ENCODE assay signal across 13 cellular contexts in genomic region chr3:14137004-14137403, GRCh38. TPM values are rescaled to one million over a fixed set of nuclear protein-coding genes. Genes with fewer than 3 reads are reported as not detected.
DNase-seq lines count a peak whose midpoint lies in the region; ATAC-seq and TF ChIP-seq lines count a peak whose summit lies in the region.
"Had no signal": no experiment of that assay in that cellular context is flagged by ENCODE, and none has a peak within 500 bp of the region (broad histone marks: within the 10 kb centered on the region; RNA-seq: fewer than 3 reads in every experiment).

No MANE protein-coding gene starts in this region.

- no peak overlapping the region for H3K23ac ChIP-seq in mesenchymal stem cell (ENCODE audit: low read length in 2 of 2)

- H3K4me3 ChIP-seq in esophagus muscularis mucosa (no peak overlapping the region), mesenchymal stem cell (ENCODE audit: insufficient read depth in 1 of 2, low read depth in 1 of 2, low read length in 2 of 2) (no peak overlapping the region), aorta (ENCODE audit: low read length in 2 of 2) (no peak overlapping the region), hepatocyte (no peak overlapping the region)
- H3K4me3 ChIP-seq: HAP-1, skin epidermis had no signal

- H3K27me3 ChIP-seq in esophagus muscularis mucosa: no peaks in the 10 kb centered on the region
- no peaks in the 10 kb centered on the region for H3K27me3 ChIP-seq in mesenchymal stem cell (ENCODE audit: control insufficient read depth in 1 of 2, insufficient read depth in 1 of 2, low read length in 2 of 2)
- H3K27me3 ChIP-seq in aorta (ENCODE audit: control insufficient read depth in 1 of 2, insufficient read depth in 2 of 2, low read length in 1 of 2): no peaks in the 10 kb centered on the region
- H3K27me3 ChIP-seq in hepatocyte: no peaks in the 10 kb centered on the region

- H4K8ac ChIP-seq in mesenchymal stem cell (ENCODE audit: low read length): no peak overlapping the region

- peaks cover 15 to 34% (median 25%) of the 10 kb centered on the region in 4 donors for H3K4me1 ChIP-seq in esophagus muscularis mucosa
- H3K4me1 ChIP-seq in mesenchymal stem cell (ENCODE audit: control insufficient read depth, insufficient read depth, low read depth, low read length): peaks cover 8% of the 10 kb centered on the region
- peaks cover 0 to 3% of the 10 kb centered on the region in 2 donors for H3K4me1 ChIP-seq in aorta (ENCODE audit: control insufficient read depth in 1 of 2, insufficient read depth in 2 of 2, low read length in 2 of 2)
- H3K4me1 ChIP-seq in hepatocyte (ENCODE audit: insufficient read depth): no peaks in the 10 kb centered on the region
- H3K4me1 ChIP-seq: HAP-1 had no signal

- TF ChIP-seq CTCF in esophagus muscularis mucosa (IDR thresholded peaks at IDR 0.05) (no peak), hepatocyte (IDR thresholded peaks at IDR 0.05; ENCODE audit: poor library complexity) (no peak)

- peaks cover 40% of the 10 kb centered on the region for H3K79me1 ChIP-seq in mesenchymal stem cell (replicated peaks; ENCODE audit: low read length, poor library complexity, severe bottlenecking)

- ATAC-seq in Right ventricle myocardium superior (ENCODE audit: poor library complexity): peak; percentile 3
- no peak for ATAC-seq in Right ventricle myocardium inferior
- peak; percentile 75 for ATAC-seq in aorta (ENCODE audit: low FRiP score)
- no peak for ATAC-seq in GM18867 (IDR thresholded peaks at IDR 0.05; ENCODE audit: unreplicated experiment)

- H2BK12ac ChIP-seq in mesenchymal stem cell (ENCODE audit: low read length in 2 of 2): no peak overlapping the region

- DNase-seq in Right ventricle myocardium superior: no peak
- DNase-seq in Right ventricle myocardium inferior (ENCODE audit: missing footprints): no peak
- no peak for DNase-seq in esophagus muscularis mucosa (ENCODE audit: extremely low spot score)
- no peak for DNase-seq in mesenchymal stem cell
- DNase-seq in aorta: peak; percentile 84 to 86
- no peak for DNase-seq in hepatocyte (ENCODE audit: low spot score)
- no peak for DNase-seq in NCI-H1092 (lab: John Stamatoyannopoulos, UW)
- DNase-seq: activated B cell treated with CpG ODN at 0.5 μM for 24 hours, MV-4-11, nephron progenitor cell had no signal

- no peaks in the 10 kb centered on the region for H3K79me2 ChIP-seq in hepatocyte

- no peak for TF ChIP-seq POLR2A in esophagus muscularis mucosa (IDR thresholded peaks at IDR 0.05; ENCODE audit: low read depth)

- intact Hi-C loops in Right ventricle myocardium superior (cut with DNase I): no loop called here
- intact Hi-C loops in Right ventricle myocardium inferior (cut with DNase I): no loop called here
- intact Hi-C loops in esophagus muscularis mucosa (cut with DNase I): no loop called here
- intact Hi-C loops in aorta (cut with DNase I): no loop called here

- no peaks in the 10 kb centered on the region for H3K9me2 ChIP-seq in hepatocyte (replicated peaks; ENCODE audit: insufficient read depth)

- H2AK5ac ChIP-seq in mesenchymal stem cell (ENCODE audit: low read length, severe bottlenecking): no peak overlapping the region

- H2AFZ ChIP-seq in mesenchymal stem cell (ENCODE audit: low read depth, low read length) (no peak overlapping the region), hepatocyte (no peak overlapping the region)

- no peak for TF ChIP-seq EP300 in esophagus muscularis mucosa (IDR thresholded peaks at IDR 0.05)

- no peak overlapping the region for H3K14ac ChIP-seq in mesenchymal stem cell (ENCODE audit: low read length in 2 of 2)

- H3K18ac ChIP-seq in mesenchymal stem cell (ENCODE audit: low read depth in 1 of 2, low read length in 2 of 2): no peak overlapping the region

- H3K4me2 ChIP-seq in mesenchymal stem cell (ENCODE audit: low read length, poor library complexity, severe bottlenecking) (no peak overlapping the region), hepatocyte (no peak overlapping the region)

- no peak overlapping the region for H2BK5ac ChIP-seq in mesenchymal stem cell (ENCODE audit: low read depth, low read length, poor library complexity, severe bottlenecking)

- peaks cover 72 to 100% (median 96%) of the 10 kb centered on the region in 4 donors for H3K36me3 ChIP-seq in esophagus muscularis mucosa
- H3K36me3 ChIP-seq in mesenchymal stem cell (ENCODE audit: control insufficient read depth in 1 of 2, insufficient read depth in 2 of 2, low read depth in 1 of 2, low read length in 2 of 2): peaks cover 93 to 96% of the 10 kb centered on the region in 2 experiments
- H3K36me3 ChIP-seq in aorta (ENCODE audit: control insufficient read depth in 1 of 2, insufficient read depth in 2 of 2, low read length in 1 of 2): peaks cover 6 to 8% of the 10 kb centered on the region in 2 donors
- H3K36me3 ChIP-seq in hepatocyte (replicated peaks; ENCODE audit: insufficient read depth, low read depth): no peaks in the 10 kb centered on the region

- H2BK15ac ChIP-seq in mesenchymal stem cell (ENCODE audit: low read depth, poor library complexity, severe bottlenecking): no peak overlapping the region

- no peak overlapping the region for H3K4ac ChIP-seq in mesenchymal stem cell (ENCODE audit: low read depth in 1 of 2, low read length in 2 of 2)

- no peak overlapping the region for H2BK120ac ChIP-seq in mesenchymal stem cell (ENCODE audit: low read depth, low read length)

- H3K27ac ChIP-seq in esophagus muscularis mucosa (replicated peaks in 1 of 4): peak overlapping the region; percentile 20 to 60 (median 54)
- no peak overlapping the region for H3K27ac ChIP-seq in mesenchymal stem cell (ENCODE audit: low read length, poor library complexity, severe bottlenecking)
- H3K27ac ChIP-seq in aorta (ENCODE audit: low read depth in 1 of 2, low read length in 2 of 2): peak overlapping the region in 1 of 2 donors; percentile 80
- H3K27ac ChIP-seq in hepatocyte: no peak overlapping the region

- H4K20me1 ChIP-seq in hepatocyte (ENCODE audit: insufficient read depth, poor library complexity, severe bottlenecking): no peaks in the 10 kb centered on the region

- no peak overlapping the region for H4K91ac ChIP-seq in mesenchymal stem cell (ENCODE audit: low read length)

- no CpG with 5 or more reads among the region's 3 CpGs for WGBS in esophagus muscularis mucosa
- WGBS in mesenchymal stem cell: 83% methylated on average over 3 of the region's 3 CpGs
- WGBS in aorta, 2 donors: 6 to 14% methylated on average over 3 of the region's 3 CpGs
- WGBS in hepatocyte (ENCODE audit: low lambda C conversion rate, missing lambda C conversion rate): 87% methylated on average over 3 of the region's 3 CpGs

- H3K9ac ChIP-seq in mesenchymal stem cell (ENCODE audit: low read length): peak overlapping the region; percentile 64

- H3K9me3 ChIP-seq in esophagus muscularis mucosa (no peaks in the 10 kb centered on the region), mesenchymal stem cell (ENCODE audit: control insufficient read depth, low read length) (no peaks in the 10 kb centered on the region), aorta (ENCODE audit: control insufficient read depth, low read length) (no peaks in the 10 kb centered on the region), hepatocyte (ENCODE audit: low read depth) (no peaks in the 10 kb centered on the region)
- H3K9me3 ChIP-seq: HAP-1 had no signal

RNA-seq across cellular contexts. Expression of gene TMEM43, which starts 12.2 kb away (rescaled TPM):
- total RNA-seq in Right ventricle myocardium superior (32.1 TPM), Right ventricle myocardium inferior (40.0 TPM), esophagus muscularis mucosa (100 to 1,000 TPM; 131 to 208 (median 179) TPM), aorta (100 to 1,000 TPM; 110 to 132 TPM), hepatocyte (66.4 and 73.1 TPM in 2 replicates)
- polyA plus RNA-seq in mesenchymal stem cell (2013, experiment 1 of 2): 59.7 TPM
- polyA plus RNA-seq in mesenchymal stem cell (2013, experiment 2 of 2): 60.6 TPM
- polyA plus RNA-seq in aorta (100 to 1,000 TPM in 1 of 2 donors, 10 to 100 TPM in 1; 52.0 to 102 TPM), hepatocyte (52.7 and 59.4 TPM in 2 replicates)

RNA-seq across cellular contexts. Expression of gene CHCHD4, which starts 12.3 kb away (rescaled TPM):
- 35.9 TPM for total RNA-seq in Right ventricle myocardium superior
- total RNA-seq in Right ventricle myocardium inferior: 31.4 TPM
- 10 to 100 TPM; 21.2 to 27.0 (median 24.3) TPM for total RNA-seq in esophagus muscularis mucosa
- 8.1 TPM for polyA plus RNA-seq in mesenchymal stem cell (2013, experiment 1 of 2)
- 8.2 TPM for polyA plus RNA-seq in mesenchymal stem cell (2013, experiment 2 of 2)
- total RNA-seq in aorta: 1 to 10 TPM; 7.5 to 9.4 TPM
- 10 to 100 TPM in 1 of 2 donors, 1 to 10 TPM in 1; 8.6 to 12.0 TPM for polyA plus RNA-seq in aorta
- 14.6 and 15.2 TPM in 2 replicates for total RNA-seq in hepatocyte
- polyA plus RNA-seq in hepatocyte: 21.8 and 22.8 TPM in 2 replicates

RNA-seq across cellular contexts. Expression of gene XPC, which starts 41.4 kb away (rescaled TPM):
- total RNA-seq in Right ventricle myocardium superior (7.7 TPM), Right ventricle myocardium inferior (7.7 TPM), esophagus muscularis mucosa (10 to 100 TPM; 28.9 to 41.9 (median 37.8) TPM), aorta (10 to 100 TPM; 29.7 to 36.7 TPM), hepatocyte (28.6 and 29.5 TPM in 2 replicates)
- polyA plus RNA-seq in mesenchymal stem cell (2013, experiment 1 of 2): 16.7 TPM
- 16.5 TPM for polyA plus RNA-seq in mesenchymal stem cell (2013, experiment 2 of 2)
- polyA plus RNA-seq in aorta (10 to 100 TPM; 14.3 to 37.1 TPM), hepatocyte (27.3 and 27.4 TPM in 2 replicates)

RNA-seq across cellular contexts. Expression of gene LSM3, which starts 41.6 kb away (rescaled TPM):
- 16.8 TPM for total RNA-seq in Right ventricle myocardium superior
- total RNA-seq in Right ventricle myocardium inferior: 17.2 TPM
- total RNA-seq in esophagus muscularis mucosa: 10 to 100 TPM in 2 of 4 donors, 1 to 10 TPM in 2; 8.0 to 12.0 (median 9.6) TPM
- polyA plus RNA-seq in mesenchymal stem cell (2013, experiment 1 of 2): 14.3 TPM
- polyA plus RNA-seq in mesenchymal stem cell (2013, experiment 2 of 2): 14.7 TPM
- 1 to 10 TPM; 7.1 to 9.0 TPM for total RNA-seq in aorta
- 10 to 100 TPM; 11.4 to 19.5 TPM for polyA plus RNA-seq in aorta
- total RNA-seq in hepatocyte: 10.5 and 12.4 TPM in 2 replicates
- 22.1 and 26.4 TPM in 2 replicates for polyA plus RNA-seq in hepatocyte

Comparison
In these comparisons a context has a peak if more than half of its experiments do, and no peak if none do; other contexts are left out.
1. ATAC-seq: peak in Right ventricle myocardium superior (single experiment) and aorta (single experiment); none in Right ventricle myocardium inferior (single experiment) and GM18867 (single experiment).
2. DNase-seq: peak in aorta (2 of 2); none in Right ventricle myocardium superior (single experiment), Right ventricle myocardium inferior (single experiment), esophagus muscularis mucosa (single experiment), mesenchymal stem cell (single experiment), hepatocyte (single experiment) and NCI-H1092 (single experiment).
3. H3K27ac ChIP-seq: peak in esophagus muscularis mucosa (4 of 4); none in mesenchymal stem cell (single experiment) and hepatocyte (single experiment).